ENCODE assay signal across 7 cellular contexts in the genomic region with DNA sequence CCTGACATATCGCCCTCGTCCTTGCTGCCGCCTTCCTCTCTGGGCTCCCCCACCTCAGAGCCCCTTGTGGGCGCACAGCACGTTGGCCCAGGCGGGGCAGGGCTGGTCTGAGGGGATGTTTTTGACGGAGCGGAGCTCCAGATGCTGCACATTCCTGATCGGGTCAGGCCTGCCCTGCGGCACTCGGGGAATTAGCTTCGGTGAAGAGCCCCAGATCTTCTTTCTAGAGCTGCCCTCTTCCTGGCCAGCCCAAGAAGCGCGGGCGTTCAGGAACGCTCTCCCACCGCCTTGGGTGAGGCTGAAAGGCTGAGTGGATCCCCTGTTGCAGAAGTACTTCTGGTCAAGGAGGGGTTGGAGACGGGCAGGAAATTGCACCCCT. TPM values are rescaled to one million over a fixed set of nuclear protein-coding genes. Genes with fewer than 3 reads are reported as not detected.
DNase-seq lines count a peak whose midpoint lies in the region; TF ChIP-seq lines count a peak whose summit lies in the region.

No MANE protein-coding gene starts in this region.

- H3K27ac ChIP-seq in stomach smooth muscle (ENCODE audit: low read length), result no peak overlapping the region

- peaks cover 8% of the 10 kb centered on the region for H3K27me3 Mint-ChIP-seq in HFFc6 (ENCODE audit: insufficient read depth)
- H3K27me3 Mint-ChIP-seq in immature natural killer cell (ENCODE audit: low read depth in 3 of 3), result peaks cover 6 to 22% (median 10%) of the 10 kb centered on the region in 3 donors

- peaks cover 14% of the 10 kb centered on the region for H3K36me3 Mint-ChIP-seq in HFFc6 (ENCODE audit: low read depth)
- H3K36me3 Mint-ChIP-seq in immature natural killer cell, result no peaks in the 10 kb centered on the region

- TF ChIP-seq CTCF in HFFc6 (IDR thresholded peaks at IDR 0.05) (no peak), astrocyte of the spinal cord (IDR thresholded peaks at IDR 0.05; ENCODE audit: low read depth, low read length) (no peak)

- H3K4me1 Mint-ChIP-seq in HFFc6 (ENCODE audit: low read depth) (peaks cover 37% of the 10 kb centered on the region), immature natural killer cell (peaks cover 17 to 18% of the 10 kb centered on the region in 2 donors)

- H3K9me3 ChIP-seq in stomach smooth muscle (ENCODE audit: control insufficient read depth in 2 of 2, low read length in 2 of 2), result no peaks in the 10 kb centered on the region

- DNase-seq in HFFc6 (no peak), astrocyte of the spinal cord (ENCODE audit: low read depth, low spot score) (no peak), immature natural killer cell (no peak), NCI-H526 treated with DMSO at 0.1 percent for 48 hours (lab: John Stamatoyannopoulos, UW) (no peak), kidney glomerular epithelial cell (lab: John Stamatoyannopoulos, UW) (no peak), SKM-1 (lab: John Stamatoyannopoulos, UW; ENCODE audit: unreplicated experiment) (no peak)

- H3K4me3 ChIP-seq in astrocyte of the spinal cord (ENCODE audit: low read depth, low read length) (peak overlapping the region; percentile 87), stomach smooth muscle (ENCODE audit: low read length in 2 of 2) (peak overlapping the region; percentile 87 to 89)

- H3K36me3 ChIP-seq in stomach smooth muscle (ENCODE audit: control insufficient read depth in 2 of 2, insufficient read depth in 2 of 2, low read length in 2 of 2), result no peaks in the 10 kb centered on the region

- H3K4me3 Mint-ChIP-seq in HFFc6 (peak overlapping the region; percentile 98), immature natural killer cell (peak overlapping the region; percentile 70 to 89 (median 85))

- H3K9me3 Mint-ChIP-seq in HFFc6 (no peaks in the 10 kb centered on the region), immature natural killer cell (no peaks in the 10 kb centered on the region)

- H3K27me3 ChIP-seq in stomach smooth muscle (ENCODE audit: control insufficient read depth in 1 of 2, insufficient read depth in 2 of 2, low read length in 2 of 2), result no peaks in the 10 kb centered on the region

- peak overlapping the region; percentile 47 to 79 for H3K9ac ChIP-seq in stomach smooth muscle (ENCODE audit: low read length in 2 of 2)

- H3K27ac Mint-ChIP-seq in HFFc6, result peak overlapping the region; percentile 89
- peak overlapping the region in 1 of 6 donors; percentile 28 for H3K27ac Mint-ChIP-seq in immature natural killer cell

- peaks cover 33% of the 10 kb centered on the region for H3K4me1 ChIP-seq in stomach smooth muscle (ENCODE audit: control insufficient read depth, insufficient read depth, low read length)

- in situ Hi-C loops in astrocyte of the spinal cord (cut with HindIII; ENCODE audit: low sequenced_read_pairs), result no loop called here

RNA-seq across cellular contexts. Expression of a gene that starts 12.1 kb away (rescaled TPM):
- under 1 TPM in 5 of 6 experiments, not detected in 1; 0.14 to 0.48 (median 0.28) TPM for total RNA-seq in HFFc6 (2021; fragmentation: NEBNext Ultra II Directional; extraction: Animal tissue kit (Norgen Biotek cat#: 25700))
- polyA plus RNA-seq in immature natural killer cell, result under 1 TPM in 1 of 3 donors, not detected in 2; 0.09 TPM

RNA-seq across cellular contexts. Expression of a gene that starts 19.9 kb away (rescaled TPM):
- 10 to 100 TPM; 13.0 to 17.1 (median 15.6) TPM for total RNA-seq in HFFc6 (2021; fragmentation: NEBNext Ultra II Directional; extraction: Animal tissue kit (Norgen Biotek cat#: 25700))
- 10 to 100 TPM; 18.4 to 36.7 (median 20.9) TPM for polyA plus RNA-seq in immature natural killer cell

RNA-seq across cellular contexts. Expression of a gene that starts 30.3 kb away (rescaled TPM):
- 10 to 100 TPM; 67.5 to 82.1 (median 74.1) TPM for total RNA-seq in HFFc6 (2021; fragmentation: NEBNext Ultra II Directional; extraction: Animal tissue kit (Norgen Biotek cat#: 25700))
- 10 to 100 TPM; 19.0 to 46.8 (median 24.3) TPM for polyA plus RNA-seq in immature natural killer cell

RNA-seq across cellular contexts. Expression of a gene that starts 40.1 kb away (rescaled TPM):
- under 1 TPM in 5 of 6 experiments, not detected in 1; 0.11 to 0.51 (median 0.25) TPM for total RNA-seq in HFFc6 (2021; fragmentation: NEBNext Ultra II Directional; extraction: Animal tissue kit (Norgen Biotek cat#: 25700))
- polyA plus RNA-seq in immature natural killer cell, result under 1 TPM in 1 of 3 donors, not detected in 2; 0.71 TPM
